ENCODE assay signal across 17 cellular contexts in genomic region chr5:176450077-176450476, GRCh38. TPM values are rescaled to one million over a fixed set of nuclear protein-coding genes. Genes with fewer than 3 reads are reported as not detected.
DNase-seq lines count a peak whose midpoint lies in the region; ATAC-seq and TF ChIP-seq lines count a peak whose summit lies in the region.
"Had no signal": no experiment of that assay in that cellular context is flagged by ENCODE, and none has a peak within 500 bp of the region (broad histone marks: within the 10 kb centered on the region; RNA-seq: fewer than 3 reads in every experiment).

No MANE protein-coding gene starts in this region.

- H3K36me3 Mint-ChIP-seq in natural killer cell, result no peaks in the 10 kb centered on the region
- H3K36me3 Mint-ChIP-seq in natural killer cell treated with Interleukin-12 subunit alpha and Interleukin-12 subunit beta and Interleukin-15 and Interleukin-18, amount 100 ng/mL, for 72 hours, result peaks cover 5% of the 10 kb centered on the region

- H3K4me1 Mint-ChIP-seq in natural killer cell, result peaks cover 42 to 50% of the 10 kb centered on the region in 2 donors
- H3K4me1 Mint-ChIP-seq in natural killer cell treated with Interleukin-12 subunit alpha and Interleukin-12 subunit beta and Interleukin-15 and Interleukin-18, amount 100 ng/mL, for 72 hours (ENCODE audit: low read depth in 2 of 2), result peaks cover 24 to 37% of the 10 kb centered on the region in 2 donors
- peaks cover 49% of the 10 kb centered on the region for H3K4me1 Mint-ChIP-seq in stimulated activated naive CD8-positive, alpha-beta T cell treated with anti-CD3 and anti-CD28 coated beads, Interleukin-15, amount 100 ng/mL, for 72 hours

- H4K20me1 ChIP-seq in mammary epithelial cell (ENCODE audit: insufficient read depth, low read length), result no peaks in the 10 kb centered on the region

- 67% methylated on average over 1 of the region's 1 CpG for WGBS in mammary epithelial cell (ENCODE audit: low coverage, missing lambda C conversion rate)

- peaks cover 76% of the 10 kb centered on the region for H3K79me2 ChIP-seq in mammary epithelial cell (ENCODE audit: insufficient read depth, low read length)

- intact Hi-C loops in natural killer cell (cut with micrococcal nuclease), result no loop called here
- intact Hi-C loops in mammary epithelial cell (cut with micrococcal nuclease), result no loop called here

- DNase-seq in natural killer cell (no peak), MG63 (no peak), mammary epithelial cell (no peak), EL (no peak), NCI-H2029 (lab: John Stamatoyannopoulos, UW) (no peak), HT-29 (ENCODE audit: low spot score) (no peak)
- no peak for DNase-seq in natural killer cell treated with Interleukin-12 subunit alpha and Interleukin-12 subunit beta and Interleukin-15 and Interleukin-18, amount 100 ng/mL, for 72 hours (ENCODE audit: low spot score)
- no peak for DNase-seq in stimulated activated naive CD8-positive, alpha-beta T cell treated with anti-CD3 and anti-CD28 coated beads, Interleukin-15, amount 100 ng/mL, for 72 hours
- DNase-seq: activated naive CD4-positive, alpha-beta T cell treated with anti-CD3 and anti-CD28 coated beads, Interleukin-2, amount 50 U/mL, for 16 hours; HCEC 1CT; NCI-H1417; occipital lobe; spleen; stimulated activated naive CD4-positive, alpha-beta T cell treated with Interleukin-2 at 50 U/mL for 16 hours; SW 1271 had no signal

- dilution Hi-C loops in mammary epithelial cell (cut with HindIII; ENCODE audit: low sequenced_read_pairs), result no loop called here

- no peak overlapping the region for H3K9ac ChIP-seq in mammary epithelial cell (ENCODE audit: insufficient read depth, low read length)

- H2AFZ ChIP-seq in mammary epithelial cell (ENCODE audit: low read depth, low read length), result no peak overlapping the region

- H3K27me3 Mint-ChIP-seq in natural killer cell (ENCODE audit: low read depth in 2 of 2), result no peaks in the 10 kb centered on the region
- H3K27me3 Mint-ChIP-seq in natural killer cell treated with Interleukin-12 subunit alpha and Interleukin-12 subunit beta and Interleukin-15 and Interleukin-18, amount 100 ng/mL, for 72 hours, result no peaks in the 10 kb centered on the region
- H3K27me3 Mint-ChIP-seq in stimulated activated naive CD8-positive, alpha-beta T cell treated with anti-CD3 and anti-CD28 coated beads, Interleukin-15, amount 100 ng/mL, for 72 hours, result no peaks in the 10 kb centered on the region
- H3K27me3 Mint-ChIP-seq: central memory CD8-positive, alpha-beta T cell; memory B cell had no signal

- H3K9me3 Mint-ChIP-seq in natural killer cell, result no peaks in the 10 kb centered on the region
- H3K9me3 Mint-ChIP-seq in natural killer cell treated with Interleukin-12 subunit alpha and Interleukin-12 subunit beta and Interleukin-15 and Interleukin-18, amount 100 ng/mL, for 72 hours, result no peaks in the 10 kb centered on the region
- no peaks in the 10 kb centered on the region for H3K9me3 Mint-ChIP-seq in stimulated activated naive CD8-positive, alpha-beta T cell treated with anti-CD3 and anti-CD28 coated beads, Interleukin-15, amount 100 ng/mL, for 72 hours
- H3K9me3 Mint-ChIP-seq: central memory CD8-positive, alpha-beta T cell; memory B cell had no signal

- CTCF ChIA-PET in mammary epithelial cell (lab: Charles Lee; ENCODE audit: low non-redundant PET), result no interaction called here

- H3K4me3 ChIP-seq in MG63 (peak overlapping the region; percentile 99; the same call in 1 of the 2 replicates), mammary epithelial cell (replicated peaks in 1 of 3; ENCODE audit: insufficient read depth in 1 of 3, low read depth in 2 of 3, low read length in 3 of 3) (peak overlapping the region in 1 of 3 experiments; percentile 23)

- no peak for TF ChIP-seq CTCF in natural killer cell (IDR thresholded peaks at IDR 0.05)
- TF ChIP-seq CTCF in mammary epithelial cell (conservative IDR thresholded peaks at IDR 0.05 in 1 of 2, IDR thresholded peaks at IDR 0.05 in 1 of 2; ENCODE audit: extremely low read depth in 1 of 2, insufficient read depth in 1 of 2, low read depth in 1 of 2, low read length in 2 of 2), result no peak

- peaks cover 5% of the 10 kb centered on the region for H3K4me1 ChIP-seq in mammary epithelial cell (ENCODE audit: insufficient read depth, low read length)

- peak overlapping the region; percentile 76 for H3K4me2 ChIP-seq in mammary epithelial cell (ENCODE audit: insufficient read depth, low read depth, low read length)

- no TSS peak for BruUV-seq in mammary epithelial cell (replicated peaks; lab: Mats Ljungman, UMichigan)

- H3K9me3 ChIP-seq in MG63, result no peaks in the 10 kb centered on the region
- H3K9me3 ChIP-seq in mammary epithelial cell (replicated peaks; ENCODE audit: insufficient read depth, low read length), result no peaks in the 10 kb centered on the region
- H3K9me3 ChIP-seq: spleen had no signal

- peak overlapping the region; percentile 47 to 98 for H3K27ac Mint-ChIP-seq in natural killer cell
- H3K27ac Mint-ChIP-seq in natural killer cell treated with Interleukin-12 subunit alpha and Interleukin-12 subunit beta and Interleukin-15 and Interleukin-18, amount 100 ng/mL, for 72 hours, result peak overlapping the region in 1 of 2 donors; percentile 57
- no peak overlapping the region for H3K27ac Mint-ChIP-seq in stimulated activated naive CD8-positive, alpha-beta T cell treated with anti-CD3 and anti-CD28 coated beads, Interleukin-15, amount 100 ng/mL, for 72 hours

- H3K4me3 Mint-ChIP-seq in natural killer cell, result peak overlapping the region; percentile 13
- H3K4me3 Mint-ChIP-seq in natural killer cell treated with Interleukin-12 subunit alpha and Interleukin-12 subunit beta and Interleukin-15 and Interleukin-18, amount 100 ng/mL, for 72 hours, result no peak overlapping the region
- H3K4me3 Mint-ChIP-seq in stimulated activated naive CD8-positive, alpha-beta T cell treated with anti-CD3 and anti-CD28 coated beads, Interleukin-15, amount 100 ng/mL, for 72 hours, result peak overlapping the region; percentile 26 to 39

- no peak for ATAC-seq in natural killer cell
- no peak for ATAC-seq in natural killer cell treated with Interleukin-12 subunit alpha and Interleukin-12 subunit beta and Interleukin-15 and Interleukin-18, amount 100 ng/mL, for 72 hours
- no peak for ATAC-seq in stimulated activated naive CD8-positive, alpha-beta T cell treated with anti-CD3 and anti-CD28 coated beads, Interleukin-15, amount 100 ng/mL, for 72 hours

- in situ Hi-C loops in mammary epithelial cell (cut with MboI; ENCODE audit: low sequenced_read_pairs in 2 of 2), result no loop called here

- H3K36me3 ChIP-seq in MG63 (peaks cover 56% of the 10 kb centered on the region), mammary epithelial cell (ENCODE audit: insufficient read depth, low read length) (peaks cover 9% of the 10 kb centered on the region)

- no peaks in the 10 kb centered on the region for H3K27me3 ChIP-seq in MG63
- H3K27me3 ChIP-seq in mammary epithelial cell (ENCODE audit: insufficient read depth, low read length), result no peaks in the 10 kb centered on the region
- H3K27me3 ChIP-seq: spleen had no signal

- H3K27ac ChIP-seq in mammary epithelial cell (ENCODE audit: insufficient read depth, low read depth, low read length), result no peak overlapping the region

RNA-seq across cellular contexts. Expression of gene FAF2, which starts 1.9 kb away (rescaled TPM):
- total RNA-seq in natural killer cell (10 to 100 TPM; 32.1 to 32.5 (median 32.1) TPM), mammary epithelial cell (10 to 100 TPM; 48.5 to 58.8 TPM)
- 10 to 100 TPM; 47.3 to 50.5 TPM for total RNA-seq in natural killer cell treated with Interleukin-12 subunit alpha and Interleukin-12 subunit beta and Interleukin-15 and Interleukin-18, amount 100 ng/mL, for 72 hours
- 48.8 and 49.4 TPM in 2 replicates for total RNA-seq in MG63 (2014; rRNA removed; shearing (Covaris generic); ENCODE audit: low replicate concordance)
- polyA plus RNA-seq in mammary epithelial cell, result 34.9 TPM
- 51.6 TPM for polyA minus RNA-seq in mammary epithelial cell
- 28.7 and 30.7 TPM in 2 replicates for total RNA-seq in HT-29 (2014; rRNA removed; shearing (Covaris generic))

RNA-seq across cellular contexts. Expression of gene CLTB, which starts 33.7 kb away (rescaled TPM):
- 10 to 100 TPM; 60.6 to 77.2 (median 70.4) TPM for total RNA-seq in natural killer cell
- 10 to 100 TPM; 64.0 to 80.5 TPM for total RNA-seq in natural killer cell treated with Interleukin-12 subunit alpha and Interleukin-12 subunit beta and Interleukin-15 and Interleukin-18, amount 100 ng/mL, for 72 hours
- 281 and 342 TPM in 2 replicates for total RNA-seq in MG63 (2014; rRNA removed; shearing (Covaris generic); ENCODE audit: low replicate concordance)
- 100 to 1,000 TPM; 166 to 323 TPM for total RNA-seq in mammary epithelial cell
- polyA plus RNA-seq in mammary epithelial cell, result 332 TPM
- polyA minus RNA-seq in mammary epithelial cell, result 114 TPM
- total RNA-seq in HT-29 (2014; rRNA removed; shearing (Covaris generic)), result 87.3 and 97.2 TPM in 2 replicates

Comparison
In these comparisons a context has a peak if more than half of its experiments do, and no peak if none do; other contexts are left out.
1. H3K27ac Mint-ChIP-seq: peak in natural killer cell (2 of 2); none in stimulated activated naive CD8-positive, alpha-beta T cell treated with anti-CD3 and anti-CD28 coated beads, Interleukin-15, amount 100 ng/mL, for 72 hours (0 of 2).